In genomic region chrX:64151911-64152310, GRCh38 we compare ENCODE assay signal across 25 cellular contexts.
"Had no signal": no experiment of that assay in that cellular context is flagged by ENCODE, and none has a peak within 500 bp of the region (broad histone marks: within the 10 kb centered on the region; RNA-seq: fewer than 3 reads in every experiment).

No MANE protein-coding gene starts in this region.

- H2AFZ ChIP-seq: neural progenitor cell, parathyroid adenoma had no signal

- H3K9ac ChIP-seq: neural progenitor cell, parathyroid adenoma had no signal

- H3K9me3 ChIP-seq: colonic mucosa, left lung, testis had no signal

- H3K27ac Mint-ChIP-seq: dendritic cell treated with granulocyte-macrophage colony-stimulating factor and Interleukin-4, amounts not matched to agents 40 ng/mL and 50 ng/mL, for 4 days; endodermal cell; naive thymus-derived CD4-positive, alpha-beta T cell; nephron; neural progenitor cell; progenitor cell of endocrine pancreas; stimulated activated memory B cell treated with anti-CD40 and anti-IgM and Interleukin-4, amounts not matched to agents 10 μg/mL and 1 μg/mL and 100 μg/mL, for 72 hours; type B pancreatic cell had no signal

- H3K4me1 Mint-ChIP-seq: naive thymus-derived CD4-positive, alpha-beta T cell; nephron; stimulated activated memory B cell treated with anti-CD40 and anti-IgM and Interleukin-4, amounts not matched to agents 10 μg/mL and 1 μg/mL and 100 μg/mL, for 72 hours had no signal

- H3K4me3 Mint-ChIP-seq: dendritic cell treated with granulocyte-macrophage colony-stimulating factor and Interleukin-4, amounts not matched to agents 40 ng/mL and 50 ng/mL, for 4 days; endodermal cell; naive thymus-derived CD4-positive, alpha-beta T cell; nephron; neural progenitor cell; stimulated activated memory B cell treated with anti-CD40 and anti-IgM and Interleukin-4, amounts not matched to agents 10 μg/mL and 1 μg/mL and 100 μg/mL, for 72 hours; type B pancreatic cell had no signal

- ATAC-seq: left cardiac atrium; left lung; naive thymus-derived CD4-positive, alpha-beta T cell; sciatic nerve; stimulated activated memory B cell treated with anti-CD40 and anti-IgM and Interleukin-4, amounts not matched to agents 10 μg/mL and 1 μg/mL and 100 μg/mL, for 72 hours; stimulated activated naive CD8-positive, alpha-beta T cell treated with anti-CD3 and anti-CD28 coated beads, Interleukin-15, Interleukin-2, amounts not matched to agents 100 U/mL and 50 U/mL, for 24 hours had no signal

- H3K4me1 ChIP-seq: colonic mucosa, left lung, neural progenitor cell, parathyroid adenoma, right atrium auricular region, testis, tibial artery had no signal

- H3K4me3 ChIP-seq: colonic mucosa, left lung, neural progenitor cell, right atrium auricular region, testis, tibial artery had no signal

- H3K79me2 ChIP-seq: parathyroid adenoma had no signal

- H3K27me3 ChIP-seq: colonic mucosa, left lung, neural progenitor cell, right atrium auricular region, testis, tibial artery had no signal

- H3K27me3 Mint-ChIP-seq: dendritic cell treated with granulocyte-macrophage colony-stimulating factor and Interleukin-4, amounts not matched to agents 40 ng/mL and 50 ng/mL, for 4 days; naive thymus-derived CD4-positive, alpha-beta T cell; progenitor cell of endocrine pancreas; stimulated activated memory B cell treated with anti-CD40 and anti-IgM and Interleukin-4, amounts not matched to agents 10 μg/mL and 1 μg/mL and 100 μg/mL, for 72 hours; type B pancreatic cell had no signal

- H3K36me3 Mint-ChIP-seq: neural progenitor cell, type B pancreatic cell had no signal

- H3K36me3 ChIP-seq: colonic mucosa, left lung, neural progenitor cell, right atrium auricular region, tibial artery had no signal

- H3K4me2 ChIP-seq: neural progenitor cell had no signal

- H3K27ac ChIP-seq: colonic mucosa, left lung, neural progenitor cell, parathyroid adenoma, right atrium auricular region, testis, tibial artery had no signal

- DNase-seq: central memory CD4-positive, alpha-beta T cell; colonic mucosa; effector CD8-positive, alpha-beta T cell; endodermal cell; erythroblast; head of caudate nucleus; kidney; left cardiac atrium; left lung; midbrain; naive thymus-derived CD4-positive, alpha-beta T cell; stimulated activated CD4-positive, alpha-beta T cell treated with anti-CD3 and anti-CD28 coated beads, Interleukin-4, amount 100 ng/mL, for 4 hours; stimulated activated naive CD8-positive, alpha-beta T cell treated with anti-CD3 and anti-CD28 coated beads, Interleukin-15, Interleukin-2, amounts not matched to agents 100 U/mL and 50 U/mL, for 24 hours; substantia nigra; testis; tibial artery had no signal
